In genomic region chr6:21754891-21755290, GRCh38 we compare ENCODE assay signal across 10 cellular contexts.
DNase-seq lines count a peak whose midpoint lies in the region; ATAC-seq and TF ChIP-seq lines count a peak whose summit lies in the region.
"Had no signal": no experiment of that assay in that cellular context is flagged by ENCODE, and none has a peak within 500 bp of the region (broad histone marks: within the 10 kb centered on the region; RNA-seq: fewer than 3 reads in every experiment).

No MANE protein-coding gene starts in this region.

- DNase-seq in H4 (ENCODE audit: low spot score) (peak; percentile 49), RKO (ENCODE audit: low spot score) (peak; percentile 18), fibroblast of the aortic adventitia (ENCODE audit: low read depth) (peak; percentile 34), suprapubic skin (ENCODE audit: low spot score in 2 of 2) (no peak), HT-29 (ENCODE audit: low spot score) (no peak), SK-N-DZ (ENCODE audit: low spot score) (no peak)
- DNase-seq: aorta, naive B cell, NCI-H2081 treated with DMSO at 0.1 percent for 48 hours had no signal

- no peaks in the 10 kb centered on the region for H3K27me3 ChIP-seq in suprapubic skin

- H3K4me3 ChIP-seq in fibroblast of the aortic adventitia (ENCODE audit: low read depth, low read length) (no peak overlapping the region), suprapubic skin (no peak overlapping the region)

- TF ChIP-seq CTCF in fibroblast of the aortic adventitia (IDR thresholded peaks at IDR 0.05; ENCODE audit: insufficient read depth, low read length) (no peak), suprapubic skin (IDR thresholded peaks at IDR 0.05) (no peak)

- ATAC-seq in HG02759 (IDR thresholded peaks at IDR 0.05; ENCODE audit: unreplicated experiment) = no peak

- TF ChIP-seq EP300 in suprapubic skin (IDR thresholded peaks at IDR 0.05) = peak; percentile 18

- H3K36me3 ChIP-seq in suprapubic skin = no peaks in the 10 kb centered on the region

- TF ChIP-seq POLR2A in suprapubic skin (IDR thresholded peaks at IDR 0.05) = no peak

- H3K4me1 ChIP-seq in suprapubic skin = no peaks in the 10 kb centered on the region

- 55% methylated on average over 5 of the region's 5 CpGs for WGBS in suprapubic skin

- no peaks in the 10 kb centered on the region for H3K9me3 ChIP-seq in suprapubic skin

- H3K27ac ChIP-seq in suprapubic skin = no peak overlapping the region

Comparison
In these comparisons a context has a peak if more than half of its experiments do, and no peak if none do; other contexts are left out.
1. DNase-seq: peak in H4 (single experiment), RKO (single experiment) and fibroblast of the aortic adventitia (single experiment); none in suprapubic skin (0 of 2), HT-29 (single experiment) and SK-N-DZ (single experiment).